In genomic region chr18:55774505-55774904, GRCh38 we compare ENCODE assay signal across 1 cellular context.
TF ChIP-seq lines count a peak whose summit lies in the region.

No MANE protein-coding gene starts in this region.

TF ChIP-seq in HepG2, 621 proteins besides CTCF, POLR2A, EP300 and RAD21 (continued from another document):
- peak; percentile 68 for TF ChIP-seq CREB1 (IDR thresholded peaks at IDR 0.05)
- TF ChIP-seq CREB1 (CRISPR knock-in tag; IDR thresholded peaks at IDR 0.05), result no peak
- TF ChIP-seq SAFB2 (CRISPR knock-in tag; IDR thresholded peaks at IDR 0.05; ENCODE audit: borderline replicate concordance, low read depth), result no peak
- no peak for TF ChIP-seq MTERF4 (CRISPR knock-in tag; IDR thresholded peaks at IDR 0.05)
- no peak for TF ChIP-seq MXD3 (CRISPR knock-in tag; IDR thresholded peaks at IDR 0.05)
- TF ChIP-seq ZNF766 (CRISPR knock-in tag; IDR thresholded peaks at IDR 0.05; ENCODE audit: borderline replicate concordance), result no peak
- peak; percentile 93 for TF ChIP-seq ATF7 (IDR thresholded peaks at IDR 0.05)
- TF ChIP-seq ATF7 (CRISPR knock-in tag; IDR thresholded peaks at IDR 0.05), result no peak
- no peak for TF ChIP-seq ZFP36L2 (CRISPR knock-in tag; IDR thresholded peaks at IDR 0.05)
- TF ChIP-seq GPBP1L1 (CRISPR knock-in tag; IDR thresholded peaks at IDR 0.05), result no peak
TF ChIP-seq in HepG2: peak in this region for 2.
